ENCODE assay signal across 8 cellular contexts in the genomic region with DNA sequence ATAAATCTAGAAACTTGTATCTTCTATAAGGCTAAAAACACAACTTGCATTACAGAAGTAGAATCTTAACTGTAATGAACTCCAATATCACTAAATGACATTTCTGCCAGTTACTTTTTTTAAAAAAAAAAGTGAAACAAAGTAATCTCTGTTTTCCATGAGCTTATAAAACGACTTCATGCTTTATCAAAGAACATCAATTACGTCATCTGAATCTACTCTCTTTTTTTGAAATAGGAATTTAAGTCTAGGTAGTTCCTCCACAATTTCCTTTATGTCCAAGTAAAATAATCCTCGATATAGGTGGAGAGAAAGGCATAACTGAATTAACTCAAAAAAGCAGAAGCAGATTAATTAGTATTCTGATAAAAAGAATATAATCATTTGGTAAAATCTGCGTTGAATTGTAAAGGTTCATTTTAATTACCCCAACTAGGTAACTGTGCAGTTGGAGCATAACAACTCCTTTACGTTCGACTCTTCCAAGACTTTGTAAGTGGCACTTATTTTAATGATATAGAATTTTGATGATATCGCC. TPM values are rescaled to one million over a fixed set of nuclear protein-coding genes. Genes with fewer than 3 reads are reported as not detected.
A peak's percentile ranks its signal among the peaks of the same experiment; 100 is the strongest.
DNase-seq lines count a peak whose midpoint lies in the region; ATAC-seq, FAIRE-seq and TF ChIP-seq lines count a peak whose summit lies in the region.

No MANE protein-coding gene starts in this region.

- H3K36me3 ChIP-seq in CD4-positive, alpha-beta memory T cell (ENCODE audit: insufficient read depth, low read length) = no peaks in the 10 kb centered on the region

- DNase-seq in CD4-positive, alpha-beta memory T cell = no peak
- DNase-seq in RWPE1 (ENCODE audit: low spot score) (no peak), epithelial cell of prostate (ENCODE audit: low read depth, low spot score) (no peak), osteocyte (ENCODE audit: extremely low spot score, unreplicated experiment) (no peak), GM12892 (ENCODE audit: insufficient read length) (no peak), NCI-H146 treated with DMSO at 0.1 percent for 48 hours (lab: John Stamatoyannopoulos, UW; ENCODE audit: unreplicated experiment) (no peak), SIG-M5 (lab: John Stamatoyannopoulos, UW) (no peak)

- POLR2A ChIA-PET in CD4-positive, alpha-beta memory T cell (lab: Charles Lee; ENCODE audit: partially characterized antibody) = no interaction called here
- POLR2A ChIA-PET in RWPE1 (lab: Yijun Ruan, JAX; ENCODE audit: low non-redundant PET) = no interaction called here

- ATAC-seq in GM21619 (IDR thresholded peaks at IDR 0.05; ENCODE audit: unreplicated experiment) = no peak

- H3K4me3 Mint-ChIP-seq in CD4-positive, alpha-beta memory T cell = peak overlapping the region; percentile 77 to 90 (median 80)
- H3K4me3 Mint-ChIP-seq in osteocyte (ENCODE audit: unreplicated experiment) = peak overlapping the region; percentile 95

- H3K27ac ChIP-seq in CD4-positive, alpha-beta memory T cell (ENCODE audit: low read depth, low read length) = no peak overlapping the region
- peak overlapping the region; percentile 99 for H3K27ac ChIP-seq in RWPE1
- peak overlapping the region; percentile 83 for H3K27ac ChIP-seq in epithelial cell of prostate

- H3K4me1 ChIP-seq in CD4-positive, alpha-beta memory T cell (ENCODE audit: insufficient read depth, low read length) = peaks cover 22% of the 10 kb centered on the region

- no peaks in the 10 kb centered on the region for H3K36me3 Mint-ChIP-seq in CD4-positive, alpha-beta memory T cell
- H3K36me3 Mint-ChIP-seq in osteocyte (ENCODE audit: unreplicated experiment) = peaks cover 28% of the 10 kb centered on the region

- CTCF ChIA-PET in CD4-positive, alpha-beta memory T cell (lab: Charles Lee; ENCODE audit: partially characterized antibody) = no interaction called here
- CTCF ChIA-PET in RWPE1 (lab: Yijun Ruan, JAX) = interaction anchor here (0.6 to 1.3 kb wide), 2 partner anchors 50 to 545 kb away, joined by 3 to 5 read pairs; no protein-coding TSS in a partner anchor

- H3K4me3 ChIP-seq in CD4-positive, alpha-beta memory T cell (ENCODE audit: low read length in 2 of 2) = no peak overlapping the region

- H3K9me3 ChIP-seq in CD4-positive, alpha-beta memory T cell (ENCODE audit: control insufficient read depth in 1 of 2, low read length in 2 of 2) = no peaks in the 10 kb centered on the region

- H3K27me3 Mint-ChIP-seq in CD4-positive, alpha-beta memory T cell = peaks cover 34 to 56% of the 10 kb centered on the region in 2 donors
- H3K27me3 Mint-ChIP-seq in osteocyte (ENCODE audit: unreplicated experiment) = no peaks in the 10 kb centered on the region

- no peak for TF ChIP-seq POLR2A in GM12892 (IDR thresholded peaks at IDR 0.05; ENCODE audit: low read depth, low read length)

- H3K9me3 Mint-ChIP-seq in CD4-positive, alpha-beta memory T cell = peaks cover 0 to 2% (median 0%) of the 10 kb centered on the region in 8 donors
- H3K9me3 Mint-ChIP-seq in osteocyte (ENCODE audit: unreplicated experiment) = no peaks in the 10 kb centered on the region

- TF ChIP-seq CTCF in RWPE1 (conservative IDR thresholded peaks at IDR 0.05; ENCODE audit: low read depth) = no peak
- no peak for TF ChIP-seq CTCF in osteocyte (IDR thresholded peaks at IDR 0.05)

- peak overlapping the region in 1 of 7 donors; percentile 25 for H3K27ac Mint-ChIP-seq in CD4-positive, alpha-beta memory T cell
- peak overlapping the region; percentile 93 for H3K27ac Mint-ChIP-seq in osteocyte (ENCODE audit: unreplicated experiment)

- H3K4me1 Mint-ChIP-seq in CD4-positive, alpha-beta memory T cell = peaks cover 5 to 19% (median 13%) of the 10 kb centered on the region in 4 donors
- H3K4me1 Mint-ChIP-seq in osteocyte (ENCODE audit: unreplicated experiment) = peaks cover 77% of the 10 kb centered on the region

- H3K27me3 ChIP-seq in CD4-positive, alpha-beta memory T cell (ENCODE audit: insufficient read depth, low read length) = peaks cover 40% of the 10 kb centered on the region

- FAIRE-seq in GM12892 (lab: Jason Lieb, UNC) = no peak

- intact Hi-C loops in CD4-positive, alpha-beta memory T cell (cut with micrococcal nuclease) = no loop called here

RNA-seq across cellular contexts. Expression of gene UACA, which starts 1.4 kb away (rescaled TPM):
- under 1 TPM; 0.15 to 0.28 TPM for total RNA-seq in CD4-positive, alpha-beta memory T cell
- under 1 TPM in 1 of 2 donors, not detected in 1; 0.40 TPM for polyA plus RNA-seq in CD4-positive, alpha-beta memory T cell
- total RNA-seq in osteocyte = 259 and 264 TPM in 2 replicates
- polyA plus RNA-seq in GM12892 (2012; ENCODE audit: missing spikeins) = 3.2 TPM

Comparison
In these comparisons a context has a peak if more than half of its experiments do, and no peak if none do; other contexts are left out.
1. RNA of gene UACA, which starts 1.4 kb away (total RNA-seq): 259 to 264 TPM in osteocyte; 0.15 to 0.28 TPM in CD4-positive, alpha-beta memory T cell; every median in the first group is over 100 times any median in the second.